9 cellular contexts compared by ENCODE assay signal in genomic region chr2:54561010-54561409, GRCh38.
DNase-seq lines count a peak whose midpoint lies in the region; ATAC-seq lines count a peak whose summit lies in the region.
"Had no signal": no experiment of that assay in that cellular context is flagged by ENCODE, and none has a peak within 500 bp of the region (broad histone marks: within the 10 kb centered on the region; RNA-seq: fewer than 3 reads in every experiment).

No MANE protein-coding gene starts in this region.

- CTCF ChIA-PET in activated CD4-positive, alpha-beta T cell treated with anti-CD3 and anti-CD28 coated beads for 36 hours (lab: Charles Lee): interaction anchor here (0.7 to 1.7 kb wide), 4 partner anchors 11 to 104 kb away, joined by 3 to 5 read pairs (median 4); no protein-coding TSS in a partner anchor

- H3K27ac Mint-ChIP-seq in activated CD4-positive, alpha-beta T cell treated with anti-CD3 and anti-CD28 coated beads for 36 hours: peak overlapping the region; percentile 94
- H3K27ac Mint-ChIP-seq in activated T-helper 2 cell treated with anti-CD3 and anti-CD28 coated beads, Interferon-gamma antibody, Interleukin-2, Interleukin-4, amounts not matched to agents 10 μg/mL and 5 μg/mL and 100 μg/mL, durations not matched to agents 14 hours and 24 hours and 36 hours: peak overlapping the region; percentile 88
- H3K27ac Mint-ChIP-seq in stimulated activated naive CD8-positive, alpha-beta T cell treated with anti-CD3 and anti-CD28 coated beads, Interleukin-15, amount 100 ng/mL, for 72 hours: peak overlapping the region; percentile 94 to 98

- no peaks in the 10 kb centered on the region for H3K27me3 Mint-ChIP-seq in activated CD4-positive, alpha-beta T cell treated with anti-CD3 and anti-CD28 coated beads for 36 hours
- H3K27me3 Mint-ChIP-seq in activated T-helper 2 cell treated with anti-CD3 and anti-CD28 coated beads, Interferon-gamma antibody, Interleukin-2, Interleukin-4, amounts not matched to agents 10 μg/mL and 5 μg/mL and 100 μg/mL, durations not matched to agents 14 hours and 24 hours and 36 hours (ENCODE audit: low read depth): no peaks in the 10 kb centered on the region
- H3K27me3 Mint-ChIP-seq in stimulated activated naive CD8-positive, alpha-beta T cell treated with anti-CD3 and anti-CD28 coated beads, Interleukin-15, amount 100 ng/mL, for 72 hours: no peaks in the 10 kb centered on the region

- H3K36me3 Mint-ChIP-seq in activated CD4-positive, alpha-beta T cell treated with anti-CD3 and anti-CD28 coated beads for 36 hours (ENCODE audit: low read depth): peaks cover 10% of the 10 kb centered on the region
- peaks cover 28% of the 10 kb centered on the region for H3K36me3 Mint-ChIP-seq in activated T-helper 2 cell treated with anti-CD3 and anti-CD28 coated beads, Interferon-gamma antibody, Interleukin-2, Interleukin-4, amounts not matched to agents 10 μg/mL and 5 μg/mL and 100 μg/mL, durations not matched to agents 14 hours and 24 hours and 36 hours (ENCODE audit: low read depth)

- intact Hi-C loops in activated CD4-positive, alpha-beta T cell treated with anti-CD3 and anti-CD28 coated beads for 36 hours (cut with DNase I, micrococcal nuclease): no loop called here
- intact Hi-C loops in activated T-helper 2 cell treated with anti-CD3 and anti-CD28 coated beads, Interferon-gamma antibody, Interleukin-2, Interleukin-4, amounts not matched to agents 10 μg/mL and 5 μg/mL and 100 μg/mL, durations not matched to agents 14 hours and 24 hours and 36 hours (cut with micrococcal nuclease): loop anchor here (2.0 to 10.0 kb wide), 2 partner anchors 490 to 596 kb away; partner anchors contain the start of gene RTN4

- DNase-seq in activated CD4-positive, alpha-beta T cell treated with anti-CD3 and anti-CD28 coated beads for 36 hours: peak; percentile 28
- no peak for DNase-seq in activated CD4-positive, alpha-beta T cell treated with anti-CD3 and anti-CD28 coated beads, Interleukin-2, amount 50 U/mL, for 1 hour
- DNase-seq in activated T-helper 2 cell treated with anti-CD3 and anti-CD28 coated beads, Interferon-gamma antibody, Interleukin-2, Interleukin-4, amounts not matched to agents 10 μg/mL and 5 μg/mL and 100 μg/mL, durations not matched to agents 14 hours and 24 hours and 36 hours (ENCODE audit: low spot score): no peak
- DNase-seq in islet precursor cell (peak; percentile 29), midbrain (lab: John Stamatoyannopoulos, UW) (no peak), NCI-H1048 (lab: John Stamatoyannopoulos, UW) (no peak)
- DNase-seq in stimulated activated naive CD8-positive, alpha-beta T cell treated with anti-CD3 and anti-CD28 coated beads, Interleukin-15, amount 100 ng/mL, for 72 hours: no peak
- DNase-seq: NCI-H1092 treated with DMSO at 0.1 percent for 48 hours had no signal

- no peak for ATAC-seq in activated CD4-positive, alpha-beta T cell treated with anti-CD3 and anti-CD28 coated beads for 36 hours
- ATAC-seq in stimulated activated naive CD8-positive, alpha-beta T cell treated with anti-CD3 and anti-CD28 coated beads, Interleukin-15, amount 100 ng/mL, for 72 hours: no peak
- ATAC-seq in activated CD4-positive, CD25-positive, alpha-beta regulatory T cell treated with anti-CD3 and anti-CD28 coated beads, Interleukin-2, amount 50 U/mL, for 24 hours: no peak

- no peaks in the 10 kb centered on the region for H3K9me3 Mint-ChIP-seq in activated CD4-positive, alpha-beta T cell treated with anti-CD3 and anti-CD28 coated beads for 36 hours (ENCODE audit: low read depth)
- H3K9me3 Mint-ChIP-seq in activated T-helper 2 cell treated with anti-CD3 and anti-CD28 coated beads, Interferon-gamma antibody, Interleukin-2, Interleukin-4, amounts not matched to agents 10 μg/mL and 5 μg/mL and 100 μg/mL, durations not matched to agents 14 hours and 24 hours and 36 hours: no peaks in the 10 kb centered on the region
- no peaks in the 10 kb centered on the region for H3K9me3 Mint-ChIP-seq in stimulated activated naive CD8-positive, alpha-beta T cell treated with anti-CD3 and anti-CD28 coated beads, Interleukin-15, amount 100 ng/mL, for 72 hours

- H3K4me1 Mint-ChIP-seq in activated CD4-positive, alpha-beta T cell treated with anti-CD3 and anti-CD28 coated beads for 36 hours: peaks cover 55% of the 10 kb centered on the region
- H3K4me1 Mint-ChIP-seq in activated T-helper 2 cell treated with anti-CD3 and anti-CD28 coated beads, Interferon-gamma antibody, Interleukin-2, Interleukin-4, amounts not matched to agents 10 μg/mL and 5 μg/mL and 100 μg/mL, durations not matched to agents 14 hours and 24 hours and 36 hours (ENCODE audit: low read depth): peaks cover 60% of the 10 kb centered on the region
- peaks cover 62% of the 10 kb centered on the region for H3K4me1 Mint-ChIP-seq in stimulated activated naive CD8-positive, alpha-beta T cell treated with anti-CD3 and anti-CD28 coated beads, Interleukin-15, amount 100 ng/mL, for 72 hours

- H3K4me3 Mint-ChIP-seq in activated CD4-positive, alpha-beta T cell treated with anti-CD3 and anti-CD28 coated beads for 36 hours: peak overlapping the region; percentile 91
- peak overlapping the region; percentile 90 for H3K4me3 Mint-ChIP-seq in activated T-helper 2 cell treated with anti-CD3 and anti-CD28 coated beads, Interferon-gamma antibody, Interleukin-2, Interleukin-4, amounts not matched to agents 10 μg/mL and 5 μg/mL and 100 μg/mL, durations not matched to agents 14 hours and 24 hours and 36 hours (ENCODE audit: low read depth)
- peak overlapping the region; percentile 92 to 96 for H3K4me3 Mint-ChIP-seq in stimulated activated naive CD8-positive, alpha-beta T cell treated with anti-CD3 and anti-CD28 coated beads, Interleukin-15, amount 100 ng/mL, for 72 hours

- POLR2A ChIA-PET in activated CD4-positive, alpha-beta T cell treated with anti-CD3 and anti-CD28 coated beads for 36 hours (lab: Charles Lee): interaction anchor here (3.3 kb wide), 1 partner anchor 10 kb away, joined by 29 read pairs; no protein-coding TSS in a partner anchor

Comparison
In these comparisons a context has a peak if more than half of its experiments do, and no peak if none do; other contexts are left out.
1. DNase-seq: peak in activated CD4-positive, alpha-beta T cell treated with anti-CD3 and anti-CD28 coated beads for 36 hours (single experiment) and islet precursor cell (single experiment); none in activated CD4-positive, alpha-beta T cell treated with anti-CD3 and anti-CD28 coated beads, Interleukin-2, amount 50 U/mL, for 1 hour (single experiment), activated T-helper 2 cell treated with anti-CD3 and anti-CD28 coated beads, Interferon-gamma antibody, Interleukin-2, Interleukin-4, amounts not matched to agents 10 μg/mL and 5 μg/mL and 100 μg/mL, durations not matched to agents 14 hours and 24 hours and 36 hours (single experiment), stimulated activated naive CD8-positive, alpha-beta T cell treated with anti-CD3 and anti-CD28 coated beads, Interleukin-15, amount 100 ng/mL, for 72 hours (0 of 2), midbrain (single experiment) and NCI-H1048 (single experiment).
2. Peak in every context shown above with its lines, with median percentiles within 50 percentile points of each other: H3K27ac Mint-ChIP-seq and H3K4me3 Mint-ChIP-seq.